Comparison of ENCODE assay signal across 21 cellular contexts in the genomic region with DNA sequence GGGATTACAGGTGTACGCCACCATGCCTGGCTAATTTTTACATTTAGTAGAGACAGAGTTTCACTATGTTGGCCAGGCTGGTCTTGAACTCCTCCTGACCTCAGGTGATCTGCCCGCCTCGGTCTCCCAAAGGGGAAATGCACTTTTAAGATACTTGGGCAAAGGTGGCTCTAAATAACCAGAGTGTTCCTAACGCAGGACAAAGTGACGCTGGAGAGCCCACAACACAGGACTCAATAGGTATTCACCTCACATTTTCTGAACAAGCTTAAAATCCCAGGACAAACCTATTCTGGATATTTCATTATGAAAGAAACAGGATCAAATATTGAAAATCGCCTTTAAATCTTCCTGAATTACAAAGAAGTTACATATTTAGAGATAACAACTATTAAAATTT.
"Had no signal": no experiment of that assay in that cellular context is flagged by ENCODE, and none has a peak within 500 bp of the region (broad histone marks: within the 10 kb centered on the region; RNA-seq: fewer than 3 reads in every experiment).

No MANE protein-coding gene starts in this region.

- DNase-seq: colonic mucosa; cortex of kidney; dermis blood vessel endothelial cell; dorsolateral prefrontal cortex; effector CD4-positive, alpha-beta T cell; effector CD8-positive, alpha-beta T cell; effector memory CD4-positive, alpha-beta T cell; effector memory CD8-positive, alpha-beta T cell; endodermal cell; erythroblast; esophagus squamous epithelium; foreskin fibroblast; foreskin keratinocyte; foreskin melanocyte; gastrocnemius medialis; glutamatergic neuron; head of caudate nucleus; heart left ventricle; heart right ventricle had no signal

- ATAC-seq: effector memory CD8-positive, alpha-beta T cell; esophagus mucosa; foreskin keratinocyte; gastrocnemius medialis; gastroesophageal sphincter; heart left ventricle; heart right ventricle had no signal
